8 cellular contexts compared by ENCODE assay signal in the genomic region with DNA sequence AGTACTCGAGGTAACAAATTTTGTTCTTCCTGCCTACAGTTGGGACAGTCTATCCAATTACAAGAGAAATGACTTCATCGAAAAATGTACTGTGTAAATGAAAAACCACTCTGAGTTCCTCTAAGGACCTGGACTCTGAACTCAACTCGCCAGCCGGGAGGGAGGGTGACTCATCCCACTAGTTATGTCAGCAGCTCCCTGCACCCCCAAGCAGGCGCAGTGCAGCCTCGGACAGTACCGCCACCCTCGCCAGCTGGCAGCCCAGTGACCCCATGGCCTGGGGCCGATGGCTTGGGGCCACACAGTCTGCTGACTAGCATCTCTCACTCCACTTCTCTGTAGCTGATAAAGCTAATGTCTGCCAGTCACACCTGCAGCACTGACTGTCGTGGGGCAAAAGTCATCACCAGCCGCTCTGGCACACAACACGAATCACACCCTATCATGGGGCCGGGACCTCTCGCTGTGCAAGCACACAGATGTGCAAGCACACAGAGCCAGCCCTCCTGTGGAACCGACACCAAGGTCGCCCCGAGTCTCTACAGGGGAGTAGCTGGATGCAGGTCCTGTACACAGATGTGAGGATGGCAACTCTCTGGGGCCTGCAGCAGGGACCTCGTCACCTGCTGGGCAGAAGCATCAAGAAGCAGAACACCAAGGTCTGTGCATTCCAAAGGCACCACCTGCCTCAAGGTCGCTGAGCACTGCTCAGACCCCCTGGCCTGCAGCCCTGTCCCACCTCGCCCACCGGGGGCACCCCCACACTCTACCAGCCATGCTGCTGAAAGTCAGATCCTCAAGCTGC. TPM values are rescaled to one million over a fixed set of nuclear protein-coding genes. Genes with fewer than 3 reads are reported as not detected.
DNase-seq lines count a peak whose midpoint lies in the region; ATAC-seq, FAIRE-seq and TF ChIP-seq lines count a peak whose summit lies in the region.

No MANE protein-coding gene starts in this region.

- H4K20me1 ChIP-seq in smooth muscle cell (ENCODE audit: low read depth): peaks cover 99% of the 10 kb centered on the region

- H3F3A ChIP-seq in smooth muscle cell (ENCODE audit: low read depth): peaks cover 14% of the 10 kb centered on the region

- H3K27ac ChIP-seq in kidney (ENCODE audit: low read depth in 2 of 2, low read length in 2 of 2): peak overlapping the region; percentile 85 to 92
- peak overlapping the region; percentile 91 for H3K27ac ChIP-seq in smooth muscle cell (ENCODE audit: low read depth)

- FAIRE-seq in kidney (lab: Jason Lieb, UNC): no peak
- FAIRE-seq in D721Med (lab: Jason Lieb, UNC): no peak

- H3K9ac ChIP-seq in kidney (ENCODE audit: low read length in 2 of 2) (peak overlapping the region in 1 of 2 donors; percentile 52), smooth muscle cell (ENCODE audit: low read depth) (peak overlapping the region; percentile 48)

- H2AFZ ChIP-seq in smooth muscle cell (ENCODE audit: low read depth): no peak overlapping the region

- no peaks in the 10 kb centered on the region for H3K27me3 ChIP-seq in smooth muscle cell (ENCODE audit: low read depth)

- 48% methylated on average over 21 of the region's 21 CpGs for WGBS in smooth muscle cell (ENCODE audit: low lambda C conversion rate)

- H3K4me2 ChIP-seq in smooth muscle cell: peak overlapping the region; percentile 81

- peak; percentile 94 for DNase-seq in H4 (ENCODE audit: low spot score)
- peak; percentile 87 for DNase-seq in SW480 (ENCODE audit: low spot score)
- DNase-seq in cardiac fibroblast (ENCODE audit: low read depth in 2 of 2): peak; percentile 94 to 98
- DNase-seq in kidney: peak; percentile 95
- DNase-seq in smooth muscle cell (lab: John Stamatoyannopoulos, UW; ENCODE audit: unreplicated experiment): peak; percentile 54
- DNase-seq in D721Med (ENCODE audit: insufficient read length, low spot score): no peak
- no peak for DNase-seq in iPS-NIHi11 (ENCODE audit: low spot score)

- H3K79me2 ChIP-seq in smooth muscle cell (ENCODE audit: low read depth): peaks cover 99% of the 10 kb centered on the region

- H3K36me3 ChIP-seq in kidney (ENCODE audit: control insufficient read depth in 1 of 2, insufficient read depth in 2 of 2, low read length in 2 of 2) (peaks cover 21 to 31% of the 10 kb centered on the region in 2 donors), smooth muscle cell (ENCODE audit: low read depth) (no peaks in the 10 kb centered on the region)

- H3K4me3 ChIP-seq in cardiac fibroblast (replicated peaks in 1 of 2; ENCODE audit: low read depth in 2 of 2, low read length in 2 of 2): peak overlapping the region; percentile 17 to 40
- peak overlapping the region; percentile 4 to 28 for H3K4me3 ChIP-seq in kidney (ENCODE audit: low read length in 2 of 2)
- H3K4me3 ChIP-seq in smooth muscle cell: peak overlapping the region; percentile 34

- no peak for ATAC-seq in GM19324 (IDR thresholded peaks at IDR 0.05; ENCODE audit: low FRiP score, unreplicated experiment)

- intact Hi-C loops in kidney (cut with DNase I): no loop called here

- TF ChIP-seq CTCF in cardiac fibroblast (IDR thresholded peaks at IDR 0.05; ENCODE audit: low read depth, low read length): peak; percentile 1
- TF ChIP-seq CTCF in kidney (IDR thresholded peaks at IDR 0.05; ENCODE audit: borderline replicate concordance, extremely low read depth, insufficient read depth): no peak
- TF ChIP-seq CTCF in smooth muscle cell (IDR thresholded peaks at IDR 0.05; ENCODE audit: borderline replicate concordance, insufficient read depth, poor library complexity, severe bottlenecking): no peak
- no peak for TF ChIP-seq CTCF in D721Med (IDR thresholded peaks at IDR 0.05; ENCODE audit: insufficient read depth, missing control alignments)

- no peaks in the 10 kb centered on the region for H3K9me3 ChIP-seq in kidney (ENCODE audit: control insufficient read depth in 1 of 2, low read length in 2 of 2)
- H3K9me3 ChIP-seq in smooth muscle cell (replicated peaks; ENCODE audit: low read depth): no peaks in the 10 kb centered on the region

- H3K4me1 ChIP-seq in kidney (ENCODE audit: control insufficient read depth in 1 of 2, insufficient read depth in 1 of 2, low read depth in 1 of 2, low read length in 2 of 2): peaks cover 42 to 46% of the 10 kb centered on the region in 2 donors
- peaks cover 8% of the 10 kb centered on the region for H3K4me1 ChIP-seq in smooth muscle cell (ENCODE audit: low read depth)

RNA-seq across cellular contexts. Expression of gene CSNK1D, which starts 5.7 kb away (rescaled TPM):
- total RNA-seq in H4 (2014; rRNA removed; shearing (Covaris generic)): 30.3 and 33.9 TPM in 2 replicates
- total RNA-seq in kidney (160 TPM), smooth muscle cell (51.6 and 75.3 TPM in 2 replicates)
- polyA plus RNA-seq in kidney (ENCODE audit: insufficient read depth, low read depth, low replicate concordance) (69.7 TPM), smooth muscle cell (135 and 172 TPM in 2 replicates)

RNA-seq across cellular contexts. Expression of gene SLC16A3, which starts 38.9 kb away (rescaled TPM):
- total RNA-seq in H4 (2014; rRNA removed; shearing (Covaris generic)): 22.2 and 30.0 TPM in 2 replicates
- total RNA-seq in kidney (85.7 TPM), smooth muscle cell (151 and 180 TPM in 2 replicates)
- polyA plus RNA-seq in kidney (ENCODE audit: insufficient read depth, low read depth, low replicate concordance) (28.8 TPM), smooth muscle cell (83.3 and 96.1 TPM in 2 replicates)

RNA-seq across cellular contexts. Expression of gene CD7, which starts 49.6 kb away (rescaled TPM):
- 0.06 and 1.5 TPM in 2 replicates for total RNA-seq in H4 (2014; rRNA removed; shearing (Covaris generic))
- total RNA-seq in kidney (9.2 TPM), smooth muscle cell (not detected in 2 replicates)
- polyA plus RNA-seq in kidney (ENCODE audit: insufficient read depth, low read depth, low replicate concordance) (1.0 TPM), smooth muscle cell (0.18 and 0.79 TPM in 2 replicates)

RNA-seq across cellular contexts. Expression of gene CCDC57, which starts 55.1 kb away (rescaled TPM):
- 1.8 and 4.7 TPM in 2 replicates for total RNA-seq in H4 (2014; rRNA removed; shearing (Covaris generic))
- total RNA-seq in kidney (79.4 TPM), smooth muscle cell (11.4 and 18.3 TPM in 2 replicates)
- polyA plus RNA-seq in kidney (ENCODE audit: insufficient read depth, low read depth, low replicate concordance) (46.7 TPM), smooth muscle cell (23.1 and 34.6 TPM in 2 replicates)

Comparison
In these comparisons a context has a peak if more than half of its experiments do, and no peak if none do; other contexts are left out.
1. DNase-seq: peak in H4 (single experiment), SW480 (single experiment), cardiac fibroblast (2 of 2), kidney (single experiment) and smooth muscle cell (single experiment); none in D721Med (single experiment) and iPS-NIHi11 (single experiment).
2. Peak in every context shown above with its lines, with median percentiles within 50 percentile points of each other: H3K4me3 ChIP-seq.